8 cellular contexts compared by ENCODE assay signal in the genomic region with DNA sequence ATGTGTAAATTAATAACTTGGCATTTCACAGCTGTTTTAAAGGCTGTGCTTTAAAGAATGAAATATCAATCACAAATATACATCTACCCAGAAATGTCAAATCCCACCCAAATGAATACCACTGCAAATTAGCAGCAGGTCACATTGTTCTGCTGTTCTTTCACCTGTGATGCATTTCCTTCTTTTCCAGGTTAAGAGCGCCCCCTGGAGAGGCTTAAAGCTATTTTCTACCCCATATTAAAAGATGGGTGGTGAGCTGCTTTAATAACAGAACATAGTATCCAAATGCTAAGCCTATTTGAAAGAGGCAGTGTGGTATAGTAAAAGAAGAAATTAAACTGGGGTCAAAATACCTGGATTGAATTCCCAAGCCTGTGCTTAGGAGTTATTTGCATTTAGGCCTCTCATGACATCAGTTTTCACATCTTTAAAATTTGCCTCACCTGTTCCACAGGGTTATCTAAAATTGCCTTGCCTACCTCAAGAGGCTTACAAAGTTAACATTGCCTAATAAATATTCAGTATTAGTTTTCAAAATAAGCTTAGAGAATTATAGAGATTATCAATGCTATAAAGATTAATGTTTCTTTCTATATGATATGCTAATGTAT.
DNase-seq lines count a peak whose midpoint lies in the region; ATAC-seq, FAIRE-seq and TF ChIP-seq lines count a peak whose summit lies in the region.

No MANE protein-coding gene starts in this region.

- TF ChIP-seq CTCF in WTC11 (IDR thresholded peaks at IDR 0.05), result peak; percentile 60
- TF ChIP-seq CTCF in kidney epithelial cell (IDR thresholded peaks at IDR 0.05; ENCODE audit: insufficient read depth, low read length, poor library complexity, severe bottlenecking), result peak; percentile 67

- no peak overlapping the region for H3K4me3 ChIP-seq in kidney epithelial cell (ENCODE audit: low read depth, low read length)

- CTCF ChIA-PET in WTC11 (lab: Charles Lee), result interaction anchor here (0.6 to 1.6 kb wide), 12 partner anchors 9 to 405 kb away, joined by 3 to 21 read pairs (median 5); partner anchors contain the start of gene SLITRK5

- POLR2A ChIA-PET in WTC11 (lab: Charles Lee), result no interaction called here

- DNase-seq in CMK (ENCODE audit: low read depth) (peak; percentile 30), NCI-H1930 (lab: John Stamatoyannopoulos, UW) (peak; percentile 31), WTC11 (ENCODE audit: low spot score) (peak; percentile 49), kidney epithelial cell (ENCODE audit: low read depth) (peak; percentile 14), GM12892 (ENCODE audit: insufficient read length) (no peak)
- no peak for DNase-seq in activated naive CD4-positive, alpha-beta T cell treated with Interleukin-2 at 50 U/mL for 16 hours

- TF ChIP-seq POLR2A in GM12892 (IDR thresholded peaks at IDR 0.05; ENCODE audit: low read depth, low read length), result no peak

- H3K27me3 ChIP-seq in kidney epithelial cell (ENCODE audit: control insufficient read depth, insufficient read depth, low read length), result no peaks in the 10 kb centered on the region

- no peak for FAIRE-seq in GM12892 (lab: Jason Lieb, UNC)

- peaks cover 3% of the 10 kb centered on the region; the same call in 1 of the 2 replicates for H3K9me3 Mint-ChIP-seq in WTC11

- peaks cover 9% of the 10 kb centered on the region for H3K4me1 Mint-ChIP-seq in WTC11

- H3K27ac Mint-ChIP-seq in WTC11, result no peak overlapping the region

- no peak overlapping the region for H3K4me3 Mint-ChIP-seq in WTC11

- no peaks in the 10 kb centered on the region for H3K36me3 ChIP-seq in kidney epithelial cell (ENCODE audit: control insufficient read depth, insufficient read depth, low read length)

- ATAC-seq in GM18511 (IDR thresholded peaks at IDR 0.05; ENCODE audit: unreplicated experiment) (peak; percentile 68), WTC11 (peak; percentile 92), HG03196 (IDR thresholded peaks at IDR 0.05; ENCODE audit: unreplicated experiment) (no peak)

- H3K36me3 Mint-ChIP-seq in WTC11, result no peaks in the 10 kb centered on the region

- no peaks in the 10 kb centered on the region for H3K27me3 Mint-ChIP-seq in WTC11 (ENCODE audit: low read depth)

TF ChIP-seq in WTC11, 78 proteins besides CTCF, POLR2A, EP300 and RAD21:
- no peak for TF ChIP-seq TEAD1 (CRISPR knock-in tag; IDR thresholded peaks at IDR 0.05)
- TF ChIP-seq, protein P1, sequence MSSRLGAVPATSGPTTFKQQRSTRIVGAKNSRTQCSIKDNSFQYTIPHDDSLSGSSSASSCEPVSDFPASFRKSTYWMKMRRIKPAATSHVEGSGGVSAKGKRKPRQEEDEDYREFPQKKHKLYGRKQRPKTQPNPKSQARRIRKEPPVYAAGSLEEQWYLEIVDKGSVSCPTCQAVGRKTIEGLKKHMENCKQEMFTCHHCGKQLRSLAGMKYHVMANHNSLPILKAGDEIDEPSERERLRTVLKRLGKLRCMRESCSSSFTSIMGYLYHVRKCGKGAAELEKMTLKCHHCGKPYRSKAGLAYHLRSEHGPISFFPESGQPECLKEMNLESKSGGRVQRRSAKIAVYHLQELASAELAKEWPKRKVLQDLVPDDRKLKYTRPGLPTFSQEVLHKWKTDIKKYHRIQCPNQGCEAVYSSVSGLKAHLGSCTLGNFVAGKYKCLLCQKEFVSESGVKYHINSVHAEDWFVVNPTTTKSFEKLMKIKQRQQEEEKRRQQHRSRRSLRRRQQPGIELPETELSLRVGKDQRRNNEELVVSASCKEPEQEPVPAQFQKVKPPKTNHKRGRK (CRISPR knock-in tag; IDR thresholded peaks at IDR 0.05; ENCODE audit: borderline replicate concordance), result no peak
- TF ChIP-seq, protein P2, sequence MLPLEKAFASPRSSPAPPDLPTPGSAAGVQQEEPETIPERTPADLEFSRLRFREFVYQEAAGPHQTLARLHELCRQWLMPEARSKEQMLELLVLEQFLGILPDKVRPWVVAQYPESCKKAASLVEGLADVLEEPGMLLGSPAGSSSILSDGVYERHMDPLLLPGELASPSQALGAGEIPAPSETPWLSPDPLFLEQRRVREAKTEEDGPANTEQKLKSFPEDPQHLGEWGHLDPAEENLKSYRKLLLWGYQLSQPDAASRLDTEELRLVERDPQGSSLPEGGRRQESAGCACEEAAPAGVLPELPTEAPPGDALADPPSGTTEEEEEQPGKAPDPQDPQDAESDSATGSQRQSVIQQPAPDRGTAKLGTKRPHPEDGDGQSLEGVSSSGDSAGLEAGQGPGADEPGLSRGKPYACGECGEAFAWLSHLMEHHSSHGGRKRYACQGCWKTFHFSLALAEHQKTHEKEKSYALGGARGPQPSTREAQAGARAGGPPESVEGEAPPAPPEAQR (CRISPR knock-in tag; IDR thresholded peaks at IDR 0.05), result no peak
TF ChIP-seq in WTC11: peak in this region for 0.

Comparison
In these comparisons a context has a peak if more than half of its experiments do, and no peak if none do; other contexts are left out.
1. DNase-seq: peak in CMK (single experiment), NCI-H1930 (2 of 2), WTC11 (single experiment) and kidney epithelial cell (single experiment); none in GM12892 (single experiment) and activated naive CD4-positive, alpha-beta T cell treated with Interleukin-2 at 50 U/mL for 16 hours (single experiment).